Comparison of ENCODE assay signal across 23 cellular contexts in the genomic region with DNA sequence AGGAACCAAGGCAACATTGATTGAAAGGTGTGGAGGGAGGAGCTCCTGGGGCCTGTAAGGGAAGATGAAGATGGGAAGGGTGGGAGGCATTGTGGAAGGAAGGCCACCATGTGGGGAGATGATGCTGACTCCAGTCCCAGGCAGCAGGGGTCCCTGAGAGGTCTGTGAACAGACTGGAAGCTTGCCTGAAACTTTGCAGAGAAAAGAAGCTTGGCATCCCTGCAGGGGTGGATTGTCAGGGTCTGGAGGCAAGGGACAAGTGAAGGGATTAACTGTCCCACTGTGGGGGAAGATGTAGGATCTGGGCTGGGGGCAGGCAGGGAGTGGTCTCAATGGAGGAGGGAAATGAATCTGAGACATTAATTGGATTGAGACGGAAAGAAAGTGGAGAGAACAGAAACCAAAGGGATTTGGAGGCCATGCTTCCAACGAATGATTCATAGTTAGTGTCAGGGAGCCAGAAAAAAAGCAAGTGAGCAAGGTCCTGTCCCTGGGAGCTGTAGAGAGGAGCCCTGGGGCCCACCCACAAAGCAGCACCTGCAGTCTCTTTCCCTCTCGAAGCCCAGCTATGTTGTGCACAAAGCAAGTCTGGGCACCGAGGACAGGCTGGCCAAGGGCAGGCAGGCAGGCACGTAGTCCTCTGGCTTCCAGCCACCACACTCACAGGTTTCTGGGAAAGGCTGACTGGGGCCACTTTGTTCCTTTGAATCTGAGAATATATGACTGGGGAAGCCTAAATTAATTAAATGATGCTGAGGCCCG. TPM values are rescaled to one million over a fixed set of nuclear protein-coding genes. Genes with fewer than 3 reads are reported as not detected.
DNase-seq lines count a peak whose midpoint lies in the region; ATAC-seq, FAIRE-seq and TF ChIP-seq lines count a peak whose summit lies in the region.
"Had no signal": no experiment of that assay in that cellular context is flagged by ENCODE, and none has a peak within 500 bp of the region (broad histone marks: within the 10 kb centered on the region; RNA-seq: fewer than 3 reads in every experiment).

No MANE protein-coding gene starts in this region.

- peaks cover 2 to 8% of the 10 kb centered on the region in 2 donors for H3K9me3 Mint-ChIP-seq in effector memory CD8-positive, alpha-beta T cell
- H3K9me3 Mint-ChIP-seq: activated naive CD4-positive, alpha-beta T cell treated with anti-CD3 and anti-CD28 coated beads, Interleukin-2, amount 10 ng/mL, durations not matched to agents 7 days and 5 days; dendritic cell treated with granulocyte-macrophage colony-stimulating factor and Interleukin-4, amounts not matched to agents 40 ng/mL and 50 ng/mL, for 4 days; stimulated activated effector memory CD8-positive, alpha-beta T cell treated with anti-CD3 and anti-CD28 coated beads, Interleukin-12 subunit alpha, Interleukin-12 subunit beta, amount 100 ng/mL, for 72 hours; T-helper 2 cell treated with Interferon-gamma antibody and Interleukin-4, amounts not matched to agents 5 μg/mL and 100 μg/mL, for 36 hours had no signal

- no peak overlapping the region for H3K4me2 ChIP-seq in DND-41 (ENCODE audit: insufficient read depth, low read length)

- no peaks in the 10 kb centered on the region for H3K36me3 Mint-ChIP-seq in effector memory CD8-positive, alpha-beta T cell (ENCODE audit: insufficient read depth)
- H3K36me3 Mint-ChIP-seq: activated naive CD4-positive, alpha-beta T cell treated with anti-CD3 and anti-CD28 coated beads, Interleukin-2, amount 10 ng/mL, durations not matched to agents 7 days and 5 days; stimulated activated effector memory CD8-positive, alpha-beta T cell treated with anti-CD3 and anti-CD28 coated beads, Interleukin-12 subunit alpha, Interleukin-12 subunit beta, amount 100 ng/mL, for 72 hours had no signal

- ATAC-seq in DND-41 (ENCODE audit: insufficient read depth, low read depth): no peak
- ATAC-seq in effector memory CD8-positive, alpha-beta T cell (replicated peaks): no peak
- ATAC-seq: activated CD4-positive, alpha-beta T cell treated with anti-CD3 and anti-CD28 coated beads for 36 hours; HCT116; psoas muscle; stimulated activated effector memory CD8-positive, alpha-beta T cell treated with anti-CD3 and anti-CD28 coated beads, Interleukin-12 subunit alpha, Interleukin-12 subunit beta, amount 100 ng/mL, for 72 hours had no signal

- H3K4me1 ChIP-seq in DND-41 (ENCODE audit: insufficient read depth, low read length): peaks cover 11% of the 10 kb centered on the region

- peaks cover 0 to 3% of the 10 kb centered on the region in 2 donors for H3K4me1 Mint-ChIP-seq in effector memory CD8-positive, alpha-beta T cell (ENCODE audit: low read depth in 2 of 2)

- no peak overlapping the region for H3K4me3 ChIP-seq in DND-41 (ENCODE audit: low read depth in 1 of 2, low read length in 2 of 2)
- H3K4me3 ChIP-seq in MG63: no peak overlapping the region
- H3K4me3 ChIP-seq: esophagus squamous epithelium, psoas muscle had no signal

- H3K27ac ChIP-seq in DND-41 (ENCODE audit: low read length) (no peak overlapping the region), VCaP (peak overlapping the region; percentile 49; the same call in 1 of the 2 replicates)
- H3K27ac ChIP-seq: esophagus squamous epithelium, psoas muscle had no signal

- peak; percentile 1 for DNase-seq in DND-41
- peak; percentile 45 for DNase-seq in MG63
- DNase-seq in mesenteric fat pad (ENCODE audit: low spot score): peak; percentile 67
- DNase-seq in glomerular visceral epithelial cell (ENCODE audit: extremely low spot score): no peak
- no peak for DNase-seq in GM19239 (ENCODE audit: insufficient read length, low spot score)
- DNase-seq in effector memory CD8-positive, alpha-beta T cell: no peak
- DNase-seq: activated CD4-positive, alpha-beta T cell treated with anti-CD3 and anti-CD28 coated beads for 36 hours; activated naive CD4-positive, alpha-beta T cell treated with anti-CD3 and anti-CD28 coated beads, Interleukin-2, amount 10 ng/mL, durations not matched to agents 7 days and 5 days; esophagus squamous epithelium; KG1; NCI-H1048; SIG-M5; stimulated activated CD4-positive, alpha-beta T cell treated with anti-CD3 and anti-CD28 coated beads, Interleukin-12 subunit alpha, Interleukin-12 subunit beta, amount 100 ng/mL, for 4 hours had no signal

- H3K27ac Mint-ChIP-seq in effector memory CD8-positive, alpha-beta T cell: no peak overlapping the region
- H3K27ac Mint-ChIP-seq: activated CD4-positive, alpha-beta T cell treated with anti-CD3 and anti-CD28 coated beads for 36 hours; activated naive CD4-positive, alpha-beta T cell treated with anti-CD3 and anti-CD28 coated beads, Interleukin-2, amount 10 ng/mL, durations not matched to agents 7 days and 5 days; dendritic cell treated with granulocyte-macrophage colony-stimulating factor and Interleukin-4, amounts not matched to agents 40 ng/mL and 50 ng/mL, for 4 days; stimulated activated effector memory CD8-positive, alpha-beta T cell treated with anti-CD3 and anti-CD28 coated beads, Interleukin-12 subunit alpha, Interleukin-12 subunit beta, amount 100 ng/mL, for 72 hours; T-helper 2 cell treated with Interferon-gamma antibody and Interleukin-4, amounts not matched to agents 5 μg/mL and 100 μg/mL, for 36 hours had no signal

- no peak for FAIRE-seq in GM19239 (lab: Jason Lieb, UNC)
- FAIRE-seq: D721Med had no signal

- H4K20me1 ChIP-seq in DND-41 (ENCODE audit: insufficient read depth, low read length): peaks cover 7% of the 10 kb centered on the region

- H3K36me3 ChIP-seq in DND-41 (ENCODE audit: insufficient read depth, low read length) (no peaks in the 10 kb centered on the region), MG63 (no peaks in the 10 kb centered on the region)
- H3K36me3 ChIP-seq: esophagus squamous epithelium had no signal

- no peaks in the 10 kb centered on the region for H3K27me3 ChIP-seq in DND-41 (ENCODE audit: insufficient read depth, low read length, poor library complexity)
- H3K27me3 ChIP-seq in MG63: peaks cover 62% of the 10 kb centered on the region

- no peak overlapping the region for H3K4me3 Mint-ChIP-seq in effector memory CD8-positive, alpha-beta T cell
- H3K4me3 Mint-ChIP-seq: activated CD4-positive, alpha-beta T cell treated with anti-CD3 and anti-CD28 coated beads for 36 hours; activated naive CD4-positive, alpha-beta T cell treated with anti-CD3 and anti-CD28 coated beads, Interleukin-2, amount 10 ng/mL, durations not matched to agents 7 days and 5 days; dendritic cell treated with granulocyte-macrophage colony-stimulating factor and Interleukin-4, amounts not matched to agents 40 ng/mL and 50 ng/mL, for 4 days; nephron; stimulated activated effector memory CD8-positive, alpha-beta T cell treated with anti-CD3 and anti-CD28 coated beads, Interleukin-12 subunit alpha, Interleukin-12 subunit beta, amount 100 ng/mL, for 72 hours; T-helper 2 cell treated with Interferon-gamma antibody and Interleukin-4, amounts not matched to agents 5 μg/mL and 100 μg/mL, for 36 hours had no signal

- H3K9ac ChIP-seq in DND-41 (ENCODE audit: low read depth, low read length): no peak overlapping the region

- H3K27me3 Mint-ChIP-seq in effector memory CD8-positive, alpha-beta T cell: peaks cover 57 to 93% of the 10 kb centered on the region in 2 donors

- H3K79me2 ChIP-seq in DND-41 (ENCODE audit: insufficient read depth, low read length): no peaks in the 10 kb centered on the region

- TF ChIP-seq CTCF in DND-41 (IDR thresholded peaks at IDR 0.05; ENCODE audit: borderline replicate concordance, extremely low read depth, low read length, poor library complexity, severe bottlenecking) (no peak), VCaP (conservative IDR thresholded peaks at IDR 0.05) (no peak)

- H2AFZ ChIP-seq in DND-41 (ENCODE audit: low read depth, low read length): no peak overlapping the region

- H3K9me3 ChIP-seq in DND-41 (ENCODE audit: insufficient read depth, low read length, severe bottlenecking) (no peaks in the 10 kb centered on the region), MG63 (no peaks in the 10 kb centered on the region)
- H3K9me3 ChIP-seq: esophagus squamous epithelium, psoas muscle had no signal

RNA-seq across cellular contexts. Expression of a gene that starts 4.8 kb away (rescaled TPM):
- total RNA-seq in MG63 (2014; rRNA removed; shearing (Covaris generic); ENCODE audit: low replicate concordance): not detected in 2 replicates
- not detected for total RNA-seq in mesenteric fat pad
- total RNA-seq: activated CD4-positive, alpha-beta T cell treated with anti-CD3 and anti-CD28 coated beads for 36 hours; esophagus squamous epithelium; glomerular endothelial cell; lower leg skin; psoas muscle had no signal

RNA-seq across cellular contexts. Expression of a gene that starts 8.5 kb away (rescaled TPM):
- not detected in 2 replicates for total RNA-seq in MG63 (2014; rRNA removed; shearing (Covaris generic); ENCODE audit: low replicate concordance)
- not detected for total RNA-seq in mesenteric fat pad
- total RNA-seq: activated CD4-positive, alpha-beta T cell treated with anti-CD3 and anti-CD28 coated beads for 36 hours; esophagus squamous epithelium; glomerular endothelial cell; lower leg skin; psoas muscle had no signal

Comparison
In these comparisons a context has a peak if more than half of its experiments do, and no peak if none do; other contexts are left out.
1. DNase-seq: peak in DND-41 (single experiment), MG63 (single experiment) and mesenteric fat pad (single experiment); none in glomerular visceral epithelial cell (single experiment), GM19239 (single experiment) and effector memory CD8-positive, alpha-beta T cell (0 of 3).